In the genomic region with DNA sequence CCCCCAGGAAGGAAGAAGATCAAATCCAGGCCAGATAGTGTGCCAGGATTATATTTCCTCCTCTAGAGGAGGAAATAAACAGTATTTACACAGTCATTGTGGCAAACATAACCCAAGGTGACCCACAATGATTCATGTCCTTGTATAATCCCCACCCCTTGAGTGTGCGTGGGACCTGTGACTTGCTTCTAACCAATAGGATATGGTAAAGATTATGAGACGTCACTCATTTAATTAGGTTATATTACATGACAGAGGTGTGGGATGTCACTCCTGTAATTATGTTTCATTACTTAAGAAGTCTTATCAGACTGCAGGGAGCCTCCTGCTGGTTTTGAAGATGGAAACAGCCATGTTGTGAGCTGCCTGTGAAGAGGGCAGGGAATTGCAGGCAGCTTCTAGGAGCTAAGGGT, we compare ENCODE assay signal across 1 cellular context.
TF ChIP-seq lines count a peak whose summit lies in the region.

No MANE protein-coding gene starts in this region.

TF ChIP-seq in HEK293, 187 proteins besides CTCF, POLR2A, EP300 and RAD21 (continued from another document):
- TF ChIP-seq, protein P1, sequence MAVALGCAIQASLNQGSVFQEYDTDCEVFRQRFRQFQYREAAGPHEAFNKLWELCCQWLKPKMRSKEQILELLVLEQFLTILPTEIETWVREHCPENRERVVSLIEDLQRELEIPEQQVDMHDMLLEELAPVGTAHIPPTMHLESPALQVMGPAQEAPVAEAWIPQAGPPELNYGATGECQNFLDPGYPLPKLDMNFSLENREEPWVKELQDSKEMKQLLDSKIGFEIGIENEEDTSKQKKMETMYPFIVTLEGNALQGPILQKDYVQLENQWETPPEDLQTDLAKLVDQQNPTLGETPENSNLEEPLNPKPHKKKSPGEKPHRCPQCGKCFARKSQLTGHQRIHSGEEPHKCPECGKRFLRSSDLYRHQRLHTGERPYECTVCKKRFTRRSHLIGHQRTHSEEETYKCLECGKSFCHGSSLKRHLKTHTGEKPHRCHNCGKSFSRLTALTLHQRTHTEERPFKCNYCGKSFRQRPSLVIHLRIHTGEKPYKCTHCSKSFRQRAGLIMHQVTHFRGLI (tag by site-specific recombination; IDR thresholded peaks at IDR 0.05) = no peak
TF ChIP-seq in HEK293: peak in this region for 29.
